In the genomic region with DNA sequence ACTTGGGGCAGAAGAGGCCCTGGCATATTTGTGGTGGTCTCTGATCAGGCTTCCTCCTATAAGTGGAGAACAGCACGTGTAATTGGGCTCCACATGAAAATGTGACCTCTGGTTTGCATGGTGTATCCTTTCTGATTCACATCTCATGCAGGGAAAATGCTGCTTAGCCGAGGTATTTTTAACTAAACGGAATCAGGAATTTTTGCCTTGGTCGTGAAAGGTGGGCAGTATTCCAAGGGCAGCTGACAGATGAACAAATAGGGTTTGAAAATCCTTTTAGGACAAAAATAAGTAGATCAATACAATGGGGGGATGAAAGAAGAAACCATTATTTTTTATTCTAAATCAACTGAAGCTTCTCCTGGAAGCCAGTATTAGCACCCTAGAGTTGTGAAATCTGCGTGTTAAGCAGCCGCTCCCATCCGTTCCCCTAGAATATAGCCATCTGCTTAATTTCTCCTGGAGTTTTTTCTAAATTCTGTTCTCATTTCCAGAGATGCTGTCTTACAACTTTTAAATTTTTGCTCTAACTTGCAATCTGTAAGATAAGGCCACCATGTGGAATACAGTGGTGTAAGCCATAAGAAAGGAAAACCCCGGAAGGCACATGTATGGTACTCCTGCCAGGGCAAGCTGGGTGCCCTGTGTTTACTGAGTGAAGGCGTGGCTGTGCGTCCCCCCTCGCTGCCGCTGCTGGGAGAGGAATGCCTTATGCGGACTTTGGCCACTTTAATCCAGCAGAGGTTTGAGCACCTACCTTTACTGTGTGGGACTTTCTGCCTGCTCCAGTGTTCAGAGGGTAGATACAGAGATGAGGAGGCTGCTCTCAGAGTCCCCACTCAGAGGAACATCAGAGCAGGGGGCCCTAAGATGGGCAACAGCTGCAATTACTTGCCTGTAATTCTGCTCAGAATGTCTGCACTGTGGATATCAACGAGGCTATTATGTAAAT, we compare ENCODE assay signal across 1 cellular context.
A peak's percentile ranks its signal among the peaks of the same experiment; 100 is the strongest.
TF ChIP-seq lines count a peak whose summit lies in the region.

No MANE protein-coding gene starts in this region.

TF ChIP-seq in HepG2, 621 proteins besides CTCF, POLR2A, EP300 and RAD21 (continued from another document and continues in another):
- TF ChIP-seq, protein P1, sequence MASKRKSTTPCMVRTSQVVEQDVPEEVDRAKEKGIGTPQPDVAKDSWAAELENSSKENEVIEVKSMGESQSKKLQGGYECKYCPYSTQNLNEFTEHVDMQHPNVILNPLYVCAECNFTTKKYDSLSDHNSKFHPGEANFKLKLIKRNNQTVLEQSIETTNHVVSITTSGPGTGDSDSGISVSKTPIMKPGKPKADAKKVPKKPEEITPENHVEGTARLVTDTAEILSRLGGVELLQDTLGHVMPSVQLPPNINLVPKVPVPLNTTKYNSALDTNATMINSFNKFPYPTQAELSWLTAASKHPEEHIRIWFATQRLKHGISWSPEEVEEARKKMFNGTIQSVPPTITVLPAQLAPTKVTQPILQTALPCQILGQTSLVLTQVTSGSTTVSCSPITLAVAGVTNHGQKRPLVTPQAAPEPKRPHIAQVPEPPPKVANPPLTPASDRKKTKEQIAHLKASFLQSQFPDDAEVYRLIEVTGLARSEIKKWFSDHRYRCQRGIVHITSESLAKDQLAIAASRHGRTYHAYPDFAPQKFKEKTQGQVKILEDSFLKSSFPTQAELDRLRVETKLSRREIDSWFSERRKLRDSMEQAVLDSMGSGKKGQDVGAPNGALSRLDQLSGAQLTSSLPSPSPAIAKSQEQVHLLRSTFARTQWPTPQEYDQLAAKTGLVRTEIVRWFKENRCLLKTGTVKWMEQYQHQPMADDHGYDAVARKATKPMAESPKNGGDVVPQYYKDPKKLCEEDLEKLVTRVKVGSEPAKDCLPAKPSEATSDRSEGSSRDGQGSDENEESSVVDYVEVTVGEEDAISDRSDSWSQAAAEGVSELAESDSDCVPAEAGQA (IDR thresholded peaks at IDR 0.05; ENCODE audit: low read depth) = 0 out of 2 replicates have a peak, but pooled peaks have one; percentile 48
- TF ChIP-seq, protein P1 (CRISPR knock-in tag; IDR thresholded peaks at IDR 0.05; ENCODE audit: borderline replicate concordance) = no peak
- peak; percentile 88 for TF ChIP-seq DPF2 (CRISPR knock-in tag; IDR thresholded peaks at IDR 0.05; ENCODE audit: borderline replicate concordance, low read depth)
- TF ChIP-seq, protein P2, sequence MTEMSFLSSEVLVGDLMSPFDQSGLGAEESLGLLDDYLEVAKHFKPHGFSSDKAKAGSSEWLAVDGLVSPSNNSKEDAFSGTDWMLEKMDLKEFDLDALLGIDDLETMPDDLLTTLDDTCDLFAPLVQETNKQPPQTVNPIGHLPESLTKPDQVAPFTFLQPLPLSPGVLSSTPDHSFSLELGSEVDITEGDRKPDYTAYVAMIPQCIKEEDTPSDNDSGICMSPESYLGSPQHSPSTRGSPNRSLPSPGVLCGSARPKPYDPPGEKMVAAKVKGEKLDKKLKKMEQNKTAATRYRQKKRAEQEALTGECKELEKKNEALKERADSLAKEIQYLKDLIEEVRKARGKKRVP (CRISPR knock-in tag; IDR thresholded peaks at IDR 0.05) = peak in 1 of 2 experiments; percentile 45; a peak in 2 of 4 replicates
- no peak for TF ChIP-seq CBFB (CRISPR knock-in tag; IDR thresholded peaks at IDR 0.05)
- TF ChIP-seq, protein P3, sequence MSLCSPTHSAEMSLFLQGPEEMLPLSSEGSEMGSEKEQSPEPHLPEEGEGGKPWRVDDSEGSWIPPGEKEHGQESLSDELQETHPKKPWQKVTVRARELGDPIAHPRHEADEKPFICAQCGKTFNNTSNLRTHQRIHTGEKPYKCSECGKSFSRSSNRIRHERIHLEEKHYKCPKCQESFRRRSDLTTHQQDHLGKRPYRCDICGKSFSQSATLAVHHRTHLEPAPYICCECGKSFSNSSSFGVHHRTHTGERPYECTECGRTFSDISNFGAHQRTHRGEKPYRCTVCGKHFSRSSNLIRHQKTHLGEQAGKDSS (CRISPR knock-in tag; IDR thresholded peaks at IDR 0.05; ENCODE audit: borderline replicate concordance, low read depth) = peak; percentile 97
- TF ChIP-seq ZBTB42 (CRISPR knock-in tag; IDR thresholded peaks at IDR 0.05) = no peak; the same call in 1 of the 2 replicates
- TF ChIP-seq, protein P4, sequence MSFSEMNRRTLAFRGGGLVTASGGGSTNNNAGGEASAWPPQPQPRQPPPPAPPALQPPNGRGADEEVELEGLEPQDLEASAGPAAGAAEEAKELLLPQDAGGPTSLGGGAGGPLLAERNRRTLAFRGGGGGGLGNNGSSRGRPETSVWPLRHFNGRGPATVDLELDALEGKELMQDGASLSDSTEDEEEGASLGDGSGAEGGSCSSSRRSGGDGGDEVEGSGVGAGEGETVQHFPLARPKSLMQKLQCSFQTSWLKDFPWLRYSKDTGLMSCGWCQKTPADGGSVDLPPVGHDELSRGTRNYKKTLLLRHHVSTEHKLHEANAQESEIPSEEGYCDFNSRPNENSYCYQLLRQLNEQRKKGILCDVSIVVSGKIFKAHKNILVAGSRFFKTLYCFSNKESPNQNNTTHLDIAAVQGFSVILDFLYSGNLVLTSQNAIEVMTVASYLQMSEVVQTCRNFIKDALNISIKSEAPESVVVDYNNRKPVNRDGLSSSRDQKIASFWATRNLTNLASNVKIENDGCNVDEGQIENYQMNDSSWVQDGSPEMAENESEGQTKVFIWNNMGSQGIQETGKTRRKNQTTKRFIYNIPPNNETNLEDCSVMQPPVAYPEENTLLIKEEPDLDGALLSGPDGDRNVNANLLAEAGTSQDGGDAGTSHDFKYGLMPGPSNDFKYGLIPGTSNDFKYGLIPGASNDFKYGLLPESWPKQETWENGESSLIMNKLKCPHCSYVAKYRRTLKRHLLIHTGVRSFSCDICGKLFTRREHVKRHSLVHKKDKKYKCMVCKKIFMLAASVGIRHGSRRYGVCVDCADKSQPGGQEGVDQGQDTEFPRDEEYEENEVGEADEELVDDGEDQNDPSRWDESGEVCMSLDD (CRISPR knock-in tag; IDR thresholded peaks at IDR 0.05; ENCODE audit: borderline replicate concordance) = peak; percentile 77; the same call in 1 of the 2 replicates
- TF ChIP-seq ZFP1 (CRISPR knock-in tag; IDR thresholded peaks at IDR 0.05) = peak; percentile 71; the same call in 1 of the 2 replicates
- TF ChIP-seq, protein P5, sequence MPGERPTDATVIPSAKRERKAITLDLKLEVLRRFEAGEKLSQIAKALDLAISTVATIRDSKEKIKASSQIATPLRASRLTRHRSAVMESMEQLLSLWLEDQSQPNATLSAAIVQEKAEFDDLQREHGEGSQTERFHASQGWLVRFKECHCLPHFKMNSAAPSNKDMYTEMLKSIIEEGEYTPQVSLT (CRISPR knock-in tag; IDR thresholded peaks at IDR 0.05; ENCODE audit: borderline replicate concordance, low read depth) = no peak
- 0 out of 2 replicates have a peak, but pooled peaks have one; percentile 85 for TF ChIP-seq THYN1 (CRISPR knock-in tag; IDR thresholded peaks at IDR 0.05; ENCODE audit: borderline replicate concordance, low read depth)
- no peak for TF ChIP-seq XBP1 (CRISPR knock-in tag; IDR thresholded peaks at IDR 0.05)
- TF ChIP-seq, protein P6, sequence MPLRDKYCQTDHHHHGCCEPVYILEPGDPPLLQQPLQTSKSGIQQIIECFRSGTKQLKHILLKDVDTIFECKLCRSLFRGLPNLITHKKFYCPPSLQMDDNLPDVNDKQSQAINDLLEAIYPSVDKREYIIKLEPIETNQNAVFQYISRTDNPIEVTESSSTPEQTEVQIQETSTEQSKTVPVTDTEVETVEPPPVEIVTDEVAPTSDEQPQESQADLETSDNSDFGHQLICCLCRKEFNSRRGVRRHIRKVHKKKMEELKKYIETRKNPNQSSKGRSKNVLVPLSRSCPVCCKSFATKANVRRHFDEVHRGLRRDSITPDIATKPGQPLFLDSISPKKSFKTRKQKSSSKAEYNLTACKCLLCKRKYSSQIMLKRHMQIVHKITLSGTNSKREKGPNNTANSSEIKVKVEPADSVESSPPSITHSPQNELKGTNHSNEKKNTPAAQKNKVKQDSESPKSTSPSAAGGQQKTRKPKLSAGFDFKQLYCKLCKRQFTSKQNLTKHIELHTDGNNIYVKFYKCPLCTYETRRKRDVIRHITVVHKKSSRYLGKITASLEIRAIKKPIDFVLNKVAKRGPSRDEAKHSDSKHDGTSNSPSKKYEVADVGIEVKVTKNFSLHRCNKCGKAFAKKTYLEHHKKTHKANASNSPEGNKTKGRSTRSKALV (CRISPR knock-in tag; IDR thresholded peaks at IDR 0.05) = peak; percentile 66; the same call in 1 of the 2 replicates
- TF ChIP-seq, protein P7, sequence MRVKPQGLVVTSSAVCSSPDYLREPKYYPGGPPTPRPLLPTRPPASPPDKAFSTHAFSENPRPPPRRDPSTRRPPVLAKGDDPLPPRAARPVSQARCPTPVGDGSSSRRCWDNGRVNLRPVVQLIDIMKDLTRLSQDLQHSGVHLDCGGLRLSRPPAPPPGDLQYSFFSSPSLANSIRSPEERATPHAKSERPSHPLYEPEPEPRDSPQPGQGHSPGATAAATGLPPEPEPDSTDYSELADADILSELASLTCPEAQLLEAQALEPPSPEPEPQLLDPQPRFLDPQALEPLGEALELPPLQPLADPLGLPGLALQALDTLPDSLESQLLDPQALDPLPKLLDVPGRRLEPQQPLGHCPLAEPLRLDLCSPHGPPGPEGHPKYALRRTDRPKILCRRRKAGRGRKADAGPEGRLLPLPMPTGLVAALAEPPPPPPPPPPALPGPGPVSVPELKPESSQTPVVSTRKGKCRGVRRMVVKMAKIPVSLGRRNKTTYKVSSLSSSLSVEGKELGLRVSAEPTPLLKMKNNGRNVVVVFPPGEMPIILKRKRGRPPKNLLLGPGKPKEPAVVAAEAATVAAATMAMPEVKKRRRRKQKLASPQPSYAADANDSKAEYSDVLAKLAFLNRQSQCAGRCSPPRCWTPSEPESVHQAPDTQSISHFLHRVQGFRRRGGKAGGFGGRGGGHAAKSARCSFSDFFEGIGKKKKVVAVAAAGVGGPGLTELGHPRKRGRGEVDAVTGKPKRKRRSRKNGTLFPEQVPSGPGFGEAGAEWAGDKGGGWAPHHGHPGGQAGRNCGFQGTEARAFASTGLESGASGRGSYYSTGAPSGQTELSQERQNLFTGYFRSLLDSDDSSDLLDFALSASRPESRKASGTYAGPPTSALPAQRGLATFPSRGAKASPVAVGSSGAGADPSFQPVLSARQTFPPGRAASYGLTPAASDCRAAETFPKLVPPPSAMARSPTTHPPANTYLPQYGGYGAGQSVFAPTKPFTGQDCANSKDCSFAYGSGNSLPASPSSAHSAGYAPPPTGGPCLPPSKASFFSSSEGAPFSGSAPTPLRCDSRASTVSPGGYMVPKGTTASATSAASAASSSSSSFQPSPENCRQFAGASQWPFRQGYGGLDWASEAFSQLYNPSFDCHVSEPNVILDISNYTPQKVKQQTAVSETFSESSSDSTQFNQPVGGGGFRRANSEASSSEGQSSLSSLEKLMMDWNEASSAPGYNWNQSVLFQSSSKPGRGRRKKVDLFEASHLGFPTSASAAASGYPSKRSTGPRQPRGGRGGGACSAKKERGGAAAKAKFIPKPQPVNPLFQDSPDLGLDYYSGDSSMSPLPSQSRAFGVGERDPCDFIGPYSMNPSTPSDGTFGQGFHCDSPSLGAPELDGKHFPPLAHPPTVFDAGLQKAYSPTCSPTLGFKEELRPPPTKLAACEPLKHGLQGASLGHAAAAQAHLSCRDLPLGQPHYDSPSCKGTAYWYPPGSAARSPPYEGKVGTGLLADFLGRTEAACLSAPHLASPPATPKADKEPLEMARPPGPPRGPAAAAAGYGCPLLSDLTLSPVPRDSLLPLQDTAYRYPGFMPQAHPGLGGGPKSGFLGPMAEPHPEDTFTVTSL (CRISPR knock-in tag; IDR thresholded peaks at IDR 0.05; ENCODE audit: borderline replicate concordance) = 0 out of 2 replicates have a peak, but pooled peaks have one; percentile 52
- no peak for TF ChIP-seq CAMTA2 (CRISPR knock-in tag; IDR thresholded peaks at IDR 0.05; ENCODE audit: borderline replicate concordance)
- peak; percentile 81 for TF ChIP-seq YEATS4 (CRISPR knock-in tag; IDR thresholded peaks at IDR 0.05; ENCODE audit: borderline replicate concordance)
- no peak for TF ChIP-seq ZNF180 (CRISPR knock-in tag; IDR thresholded peaks at IDR 0.05; ENCODE audit: borderline replicate concordance, low read depth)
- peak; percentile 55 to 99; a peak in 2 of 4 replicates for TF ChIP-seq KLF16 (CRISPR knock-in tag; IDR thresholded peaks at IDR 0.05)
- TF ChIP-seq, protein P8, sequence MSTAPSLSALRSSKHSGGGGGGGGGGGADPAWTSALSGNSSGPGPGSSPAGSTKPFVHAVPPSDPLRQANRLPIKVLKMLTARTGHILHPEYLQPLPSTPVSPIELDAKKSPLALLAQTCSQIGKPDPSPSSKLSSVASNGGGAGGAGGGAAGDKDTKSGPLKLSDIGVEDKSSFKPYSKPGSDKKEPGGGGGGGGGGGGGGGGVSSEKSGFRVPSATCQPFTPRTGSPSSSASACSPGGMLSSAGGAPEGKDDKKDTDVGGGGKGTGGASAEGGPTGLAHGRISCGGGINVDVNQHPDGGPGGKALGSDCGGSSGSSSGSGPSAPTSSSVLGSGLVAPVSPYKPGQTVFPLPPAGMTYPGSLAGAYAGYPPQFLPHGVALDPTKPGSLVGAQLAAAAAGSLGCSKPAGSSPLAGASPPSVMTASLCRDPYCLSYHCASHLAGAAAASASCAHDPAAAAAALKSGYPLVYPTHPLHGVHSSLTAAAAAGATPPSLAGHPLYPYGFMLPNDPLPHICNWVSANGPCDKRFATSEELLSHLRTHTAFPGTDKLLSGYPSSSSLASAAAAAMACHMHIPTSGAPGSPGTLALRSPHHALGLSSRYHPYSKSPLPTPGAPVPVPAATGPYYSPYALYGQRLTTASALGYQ (CRISPR knock-in tag; IDR thresholded peaks at IDR 0.05) = peak; percentile 55; the same call in 1 of the 2 replicates
- 0 out of 2 replicates have a peak, but pooled peaks have one; percentile 22 for TF ChIP-seq PHF8 (CRISPR knock-in tag; IDR thresholded peaks at IDR 0.05)
- peak; percentile 87; the same call in 1 of the 2 replicates for TF ChIP-seq KLF11 (CRISPR knock-in tag; IDR thresholded peaks at IDR 0.05)
- peak; percentile 14 for TF ChIP-seq PRPF4 (IDR thresholded peaks at IDR 0.05; ENCODE audit: low read depth, low read length, poor library complexity, severe bottlenecking)
- no peak; the same call in 1 of the 2 replicates for TF ChIP-seq ETV6 (CRISPR knock-in tag; conservative IDR thresholded peaks at IDR 0.05)
- 0 out of 2 replicates have a peak, but pooled peaks have one; percentile 28 for TF ChIP-seq JUN (CRISPR knock-in tag; IDR thresholded peaks at IDR 0.05)
- TF ChIP-seq ZNF274 (CRISPR knock-in tag; IDR thresholded peaks at IDR 0.05) = peak; percentile 81
- TF ChIP-seq TBL1XR1 (IDR thresholded peaks at IDR 0.05; ENCODE audit: borderline replicate concordance, low read length, partially characterized antibody) = no peak
- TF ChIP-seq ZNF761 (CRISPR knock-in tag; conservative IDR thresholded peaks at IDR 0.05) = 0 out of 2 replicates have a peak, but pooled peaks have one; percentile 6
- no peak for TF ChIP-seq PCBP1 (IDR thresholded peaks at IDR 0.05; ENCODE audit: borderline replicate concordance, low read depth, low read length)
- TF ChIP-seq MEIS2 (CRISPR knock-in tag; IDR thresholded peaks at IDR 0.05) = peak; percentile 92
